13 cellular contexts compared by ENCODE assay signal in genomic region chr14:94113490-94113889, GRCh38. TPM values are rescaled to one million over a fixed set of nuclear protein-coding genes. Genes with fewer than 3 reads are reported as not detected.
DNase-seq lines count a peak whose midpoint lies in the region; ATAC-seq and TF ChIP-seq lines count a peak whose summit lies in the region.
"Had no signal": no experiment of that assay in that cellular context is flagged by ENCODE, and none has a peak within 500 bp of the region (broad histone marks: within the 10 kb centered on the region; RNA-seq: fewer than 3 reads in every experiment).

No MANE protein-coding gene starts in this region.

- DNase-seq in DMS 273 (lab: John Stamatoyannopoulos, UW; ENCODE audit: unreplicated experiment) (peak; percentile 39), DMS 273 treated with DMSO at 0.1 percent for 48 hours (lab: John Stamatoyannopoulos, UW) (no peak), dermis microvascular lymphatic vessel endothelial cell (ENCODE audit: low read depth in 2 of 2) (peak; percentile 55 to 56), left lung (no peak), tibial nerve (ENCODE audit: low spot score in 2 of 2) (peak in 1 of 2 donors; percentile 25), NCI-H748 treated with DMSO at 0.1 percent for 48 hours (lab: John Stamatoyannopoulos, UW) (no peak)
- DNase-seq: activated B cell treated with CpG ODN at 0.5 μM for 24 hours; activated T-cell treated with anti-CD3 and anti-CD28 coated beads, Interleukin-2, amount 50 U/mL, for 48 hours; NCI-H1436 treated with DMSO at 0.1 percent for 48 hours; RPMI8226 had no signal

- H3K4me3 ChIP-seq in left lung: peak overlapping the region in 1 of 2 donors; percentile 47
- H3K4me3 ChIP-seq in tibial nerve: peak overlapping the region in 1 of 4 donors; percentile 56

- TF ChIP-seq EP300 in tibial nerve (IDR thresholded peaks at IDR 0.05): no peak

- ATAC-seq in left lung: no peak
- ATAC-seq in HG02885 (IDR thresholded peaks at IDR 0.05; ENCODE audit: poor library complexity, unreplicated experiment): no peak
- no peak for ATAC-seq in HG03565 (IDR thresholded peaks at IDR 0.05; ENCODE audit: unreplicated experiment)

- WGBS in tibial nerve, 2 donors: 46 to 50% methylated on average over 6 of the region's 6 CpGs

- TF ChIP-seq CTCF in left lung (IDR thresholded peaks at IDR 0.05) (no peak), tibial nerve (IDR thresholded peaks at IDR 0.05) (no peak)

- H3K4me1 ChIP-seq in left lung (peaks cover 0 to 19% of the 10 kb centered on the region in 2 donors), tibial nerve (peaks cover 0 to 46% (median 13%) of the 10 kb centered on the region in 4 donors)

- intact Hi-C loops in left lung (cut with DNase I): no loop called here

- no peak for TF ChIP-seq POLR2A in tibial nerve (IDR thresholded peaks at IDR 0.05)

- H3K9me3 ChIP-seq in left lung: no peaks in the 10 kb centered on the region
- no peaks in the 10 kb centered on the region for H3K9me3 ChIP-seq in tibial nerve

- no peaks in the 10 kb centered on the region for H3K27me3 ChIP-seq in left lung
- peaks cover 0 to 7% of the 10 kb centered on the region in 2 donors for H3K27me3 ChIP-seq in tibial nerve

- no peaks in the 10 kb centered on the region for H3K36me3 ChIP-seq in left lung
- no peaks in the 10 kb centered on the region for H3K36me3 ChIP-seq in tibial nerve

- peak overlapping the region; percentile 28 to 64 for H3K27ac ChIP-seq in left lung
- H3K27ac ChIP-seq in tibial nerve: peak overlapping the region; percentile 70 to 94 (median 82)
- H3K27ac ChIP-seq: 22Rv1 had no signal

RNA-seq across cellular contexts. Expression of gene IFI27, which starts 3.0 kb away (rescaled TPM):
- total RNA-seq in dermis microvascular lymphatic vessel endothelial cell (54.5 and 62.0 TPM in 2 replicates), left lung (100 to 1,000 TPM; 278 to 394 TPM), tibial nerve (100 to 1,000 TPM; 118 to 502 (median 368) TPM)

RNA-seq across cellular contexts. Expression of gene IFI27L2, which starts 15.9 kb away (rescaled TPM):
- 5.2 and 8.9 TPM in 2 replicates for total RNA-seq in dermis microvascular lymphatic vessel endothelial cell
- total RNA-seq in left lung: 10 to 100 TPM; 37.9 to 59.3 TPM
- total RNA-seq in tibial nerve: 100 to 1,000 TPM in 3 of 4 donors, 10 to 100 TPM in 1; 76.8 to 146 (median 129) TPM

RNA-seq across cellular contexts. Expression of gene IFI27L1, which starts 32.4 kb away (rescaled TPM):
- total RNA-seq in dermis microvascular lymphatic vessel endothelial cell (7.2 and 13.0 TPM in 2 replicates), left lung (10 to 100 TPM; 20.3 to 23.8 TPM), tibial nerve (10 to 100 TPM in 2 of 4 donors, 1 to 10 TPM in 2; 2.7 to 14.6 (median 7.2) TPM)

RNA-seq across cellular contexts. Expression of gene DDX24, which starts 32.5 kb away (rescaled TPM):
- total RNA-seq in dermis microvascular lymphatic vessel endothelial cell (63.3 and 90.8 TPM in 2 replicates), left lung (100 to 1,000 TPM; 142 to 148 TPM), tibial nerve (100 to 1,000 TPM; 116 to 170 (median 151) TPM)

Comparison
In these comparisons a context has a peak if more than half of its experiments do, and no peak if none do; other contexts are left out.
1. DNase-seq: peak in DMS 273 (single experiment) and dermis microvascular lymphatic vessel endothelial cell (2 of 2); none in DMS 273 treated with DMSO at 0.1 percent for 48 hours (single experiment), left lung (0 of 2) and NCI-H748 treated with DMSO at 0.1 percent for 48 hours (single experiment).